In genomic region chr3:129827765-129828164, GRCh38 we compare ENCODE assay signal across 8 cellular contexts.
DNase-seq lines count a peak whose midpoint lies in the region; ATAC-seq and TF ChIP-seq lines count a peak whose summit lies in the region.

No MANE protein-coding gene starts in this region.

- peak overlapping the region; percentile 10 for H3K4me3 ChIP-seq in Loucy (ENCODE audit: low read length, poor library complexity, severe bottlenecking)

- H3K79me2 ChIP-seq in Loucy (ENCODE audit: insufficient read depth, low read length): peaks cover 4% of the 10 kb centered on the region; the same call in 1 of the 2 replicates

- TF ChIP-seq CTCF in Loucy (conservative IDR thresholded peaks at IDR 0.05; ENCODE audit: low read length): no peak

- DNase-seq in GDM1 (lab: John Stamatoyannopoulos, UW) (peak; percentile 9), amygdala (lab: John Stamatoyannopoulos, UW) (no peak), NCI-H345 treated with DMSO at 0.1 percent for 48 hours (lab: John Stamatoyannopoulos, UW; ENCODE audit: unreplicated experiment) (no peak), nucleus accumbens (lab: John Stamatoyannopoulos, UW) (no peak)
- DNase-seq in central memory CD4-positive, alpha-beta T cell: peak; percentile 33
- no peak for DNase-seq in NK-92 treated with Interleukin-12 subunit alpha and Interleukin-12 subunit beta, amount 100 ng/mL, for 24 hours (lab: John Stamatoyannopoulos, UW)

- no peak overlapping the region for H3K9ac ChIP-seq in Loucy (ENCODE audit: low read depth, low read length, poor library complexity, severe bottlenecking)

- peaks cover 5% of the 10 kb centered on the region for H4K20me1 ChIP-seq in Loucy (ENCODE audit: insufficient read depth, low read length, poor library complexity, severe bottlenecking)

- peak; percentile 67 for ATAC-seq in GM21423 (IDR thresholded peaks at IDR 0.05; ENCODE audit: unreplicated experiment)

- H3K4me2 ChIP-seq in Loucy (ENCODE audit: low read depth, low read length, poor library complexity, severe bottlenecking): peak overlapping the region; percentile 12

- no peak overlapping the region for H2AFZ ChIP-seq in Loucy (ENCODE audit: low read length)

- no peaks in the 10 kb centered on the region for H3K27me3 ChIP-seq in Loucy (ENCODE audit: insufficient read depth, low read length, poor library complexity, severe bottlenecking)

- no peaks in the 10 kb centered on the region for H3K9me2 ChIP-seq in Loucy (replicated peaks; ENCODE audit: low read depth, low read length)

- no peaks in the 10 kb centered on the region for H3K9me3 ChIP-seq in Loucy (ENCODE audit: insufficient read depth, low read depth, low read length)

- H3K36me3 ChIP-seq in Loucy (ENCODE audit: insufficient read depth, low read length): no peaks in the 10 kb centered on the region

- peaks cover 17% of the 10 kb centered on the region for H3K4me1 ChIP-seq in Loucy (ENCODE audit: insufficient read depth, low read length, poor library complexity, severe bottlenecking)

- no peaks in the 10 kb centered on the region for H3F3A ChIP-seq in Loucy (ENCODE audit: low read depth)

Comparison
In these comparisons a context has a peak if more than half of its experiments do, and no peak if none do; other contexts are left out.
1. DNase-seq: peak in GDM1 (single experiment) and central memory CD4-positive, alpha-beta T cell (single experiment); none in amygdala (0 of 56), NK-92 treated with Interleukin-12 subunit alpha and Interleukin-12 subunit beta, amount 100 ng/mL, for 24 hours (single experiment), NCI-H345 treated with DMSO at 0.1 percent for 48 hours (single experiment) and nucleus accumbens (0 of 56).